ENCODE assay signal across 16 cellular contexts in genomic region chr20:58145506-58146080, GRCh38.
"Had no signal": no experiment of that assay in that cellular context is flagged by ENCODE, and none has a peak within 500 bp of the region (broad histone marks: within the 10 kb centered on the region; RNA-seq: fewer than 3 reads in every experiment).

No MANE protein-coding gene starts in this region.

- H3K4me3 ChIP-seq: gastroesophageal sphincter, mucosa of descending colon, SJCRH30 had no signal

- DNase-seq: activated CD4-positive, alpha-beta memory T cell treated with anti-CD3 and anti-CD28 coated beads, Interleukin-2, amount 10 ng/mL, durations not matched to agents 7 days and 5 days; activated CD4-positive, alpha-beta T cell treated with anti-CD3 and anti-CD28 coated beads for 36 hours; activated gamma-delta T cell treated with Interleukin-2 at 50 U/mL for 16 hours; activated naive CD8-positive, alpha-beta T cell treated with anti-CD3 and anti-CD28 coated beads, Interleukin-2, amount 10 ng/mL, durations not matched to agents 7 days and 5 days; activated T-cell treated with anti-CD3 and anti-CD28 coated beads, Interleukin-2, amount 50 U/mL, for 4 hours; caudate nucleus; effector memory CD8-positive, alpha-beta T cell; mucosa of descending colon; naive thymus-derived CD4-positive, alpha-beta T cell; SJCRH30; small intestine; stimulated activated CD4-positive, alpha-beta T cell treated with anti-CD3 and anti-CD28 coated beads, Interleukin-4, amount 100 ng/mL, for 24 hours; stimulated activated naive CD4-positive, alpha-beta T cell; T-helper 2 cell had no signal

- H3K36me3 ChIP-seq: gastroesophageal sphincter, SJCRH30 had no signal

- H3K9me3 ChIP-seq: mucosa of descending colon had no signal

- H3K27ac ChIP-seq: epithelial cell of prostate, SJCRH30 had no signal
